Comparison of ENCODE assay signal across 17 cellular contexts in the genomic region with DNA sequence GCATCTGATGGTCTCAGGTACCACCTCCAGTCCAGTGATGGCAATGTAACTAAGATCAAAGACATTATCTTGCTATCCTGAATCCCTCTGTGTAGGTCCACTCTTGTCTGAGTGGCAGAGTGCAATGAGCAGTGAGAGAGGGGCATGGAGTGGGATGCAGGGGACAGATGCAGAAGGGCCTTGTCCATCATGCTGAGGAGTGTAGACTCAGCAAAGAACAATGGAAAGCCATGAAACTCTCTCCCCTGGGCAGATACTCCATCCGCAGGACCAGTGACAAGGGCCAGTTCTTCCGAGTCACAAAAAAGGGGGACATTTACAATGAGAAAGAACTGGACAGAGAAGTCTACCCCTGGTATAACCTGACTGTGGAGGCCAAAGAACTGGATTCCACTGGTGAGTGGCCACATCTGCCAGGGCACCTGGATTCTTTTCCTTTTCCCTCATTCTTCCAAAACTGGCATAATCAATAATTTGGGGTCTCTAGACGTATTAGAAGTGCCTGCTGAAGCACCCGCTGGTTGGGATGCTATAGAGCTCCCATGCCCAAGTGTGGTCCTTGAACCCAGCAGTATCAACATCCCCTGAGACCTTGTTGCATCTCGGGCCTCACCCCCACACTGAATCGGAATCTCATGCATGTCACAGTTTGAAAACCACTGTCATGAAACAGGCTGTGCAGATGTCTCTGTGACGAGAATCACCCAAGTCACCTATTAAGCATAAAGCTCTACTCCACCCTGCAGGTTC. TPM values are rescaled to one million over a fixed set of nuclear protein-coding genes. Genes with fewer than 3 reads are reported as not detected.
"Had no signal": no experiment of that assay in that cellular context is flagged by ENCODE, and none has a peak within 500 bp of the region (broad histone marks: within the 10 kb centered on the region; RNA-seq: fewer than 3 reads in every experiment).

No MANE protein-coding gene starts in this region.

- H3K27ac Mint-ChIP-seq: naive thymus-derived CD8-positive, alpha-beta T cell had no signal

- H3K4me1 Mint-ChIP-seq: naive thymus-derived CD8-positive, alpha-beta T cell had no signal

- H3K4me3 Mint-ChIP-seq: naive thymus-derived CD8-positive, alpha-beta T cell had no signal

- H3K36me3 Mint-ChIP-seq: naive thymus-derived CD8-positive, alpha-beta T cell had no signal

- DNase-seq: dermis blood vessel endothelial cell; effector CD4-positive, alpha-beta T cell; gastrocnemius medialis; heart right ventricle; hypothalamus; mammary epithelial cell; naive thymus-derived CD8-positive, alpha-beta T cell; posterior cingulate gyrus; sigmoid colon; stimulated activated naive CD4-positive, alpha-beta T cell; stomach; substantia nigra; trophoblast cell had no signal

- H3K9me3 Mint-ChIP-seq: naive thymus-derived CD8-positive, alpha-beta T cell had no signal

- ATAC-seq: esophagus mucosa; gastrocnemius medialis; heart right ventricle; left lobe of liver; naive thymus-derived CD8-positive, alpha-beta T cell had no signal

RNA-seq across cellular contexts. Expression of a gene that starts 29.5 kb away (rescaled TPM):
- total RNA-seq: fibroblast of lung; naive thymus-derived CD8-positive, alpha-beta T cell had no signal

RNA-seq across cellular contexts. Expression of a gene that starts 31.1 kb away (rescaled TPM):
- total RNA-seq: fibroblast of lung; gastrocnemius medialis; mononuclear cell; naive thymus-derived CD8-positive, alpha-beta T cell had no signal
